19 cellular contexts compared by ENCODE assay signal in genomic region chr7:128122577-128123290, GRCh38.
A peak's percentile ranks its signal among the peaks of the same experiment; 100 is the strongest.
DNase-seq lines count a peak whose midpoint lies in the region; ATAC-seq and TF ChIP-seq lines count a peak whose summit lies in the region.
"Had no signal": no experiment of that assay in that cellular context is flagged by ENCODE, and none has a peak within 500 bp of the region (broad histone marks: within the 10 kb centered on the region; RNA-seq: fewer than 3 reads in every experiment).

No MANE protein-coding gene starts in this region.

- no peak overlapping the region for H3K27ac Mint-ChIP-seq in immature natural killer cell
- H3K27ac Mint-ChIP-seq: activated naive CD4-positive, alpha-beta T cell treated with anti-CD3 and anti-CD28 coated beads, Interleukin-2, amount 10 ng/mL, durations not matched to agents 7 days and 5 days; type B pancreatic cell had no signal

- H3K4me1 Mint-ChIP-seq in immature natural killer cell, result peaks cover 6 to 10% of the 10 kb centered on the region in 2 donors

- TF ChIP-seq POLR2A in vagina (IDR thresholded peaks at IDR 0.05), result no peak

- DNase-seq in activated effector memory CD4-positive, alpha-beta T cell treated with anti-CD3 and anti-CD28 coated beads, Interleukin-2, amount 50 U/mL, for 16 hours, result peak; percentile 43
- DNase-seq in activated effector memory CD4-positive, alpha-beta T cell treated with Interleukin-2 at 50 U/mL for 16 hours, result no peak
- DNase-seq in SK-N-MC (ENCODE audit: low read depth, low spot score) (peak; percentile 30), left lobe of liver (ENCODE audit: low spot score) (peak; percentile 50), vagina (ENCODE audit: extremely low spot score in 2 of 2) (peak; percentile 47 to 58), anterior cingulate cortex (lab: John Stamatoyannopoulos, UW) (no peak), immature natural killer cell (no peak)
- DNase-seq: activated CD4-positive, alpha-beta T cell treated with anti-CD3 and anti-CD28 coated beads for 4 hours; activated naive CD4-positive, alpha-beta T cell treated with anti-CD3 and anti-CD28 coated beads, Interleukin-2, amount 10 ng/mL, durations not matched to agents 7 days and 5 days; body of pancreas; CD4-positive, CD25-positive, alpha-beta regulatory T cell; naive thymus-derived CD8-positive, alpha-beta T cell; NCI-H187; NCI-H524; stimulated activated CD4-positive, alpha-beta T cell treated with anti-CD3 and anti-CD28 coated beads, Interleukin-15, amount 100 ng/mL, for 24 hours; stimulated activated naive CD4-positive, alpha-beta T cell treated with Interleukin-2 at 50 U/mL for 16 hours had no signal

- no peaks in the 10 kb centered on the region for H3K36me3 ChIP-seq in SK-N-MC (ENCODE audit: insufficient read depth, low read length)
- H3K36me3 ChIP-seq in vagina, result no peaks in the 10 kb centered on the region
- H3K36me3 ChIP-seq: HAP-1 had no signal

- H3K27me3 ChIP-seq in vagina, result no peaks in the 10 kb centered on the region
- H3K27me3 ChIP-seq: body of pancreas had no signal

- no peak for TF ChIP-seq CTCF in vagina (IDR thresholded peaks at IDR 0.05)

- H3K9me3 ChIP-seq in SK-N-MC (ENCODE audit: low read depth, low read length) (no peaks in the 10 kb centered on the region), vagina (no peaks in the 10 kb centered on the region)
- H3K9me3 ChIP-seq: body of pancreas, HAP-1 had no signal

- intact Hi-C loops in vagina (cut with DNase I), result no loop called here

- H3K9me3 Mint-ChIP-seq in immature natural killer cell, result no peaks in the 10 kb centered on the region
- H3K9me3 Mint-ChIP-seq: activated naive CD4-positive, alpha-beta T cell treated with anti-CD3 and anti-CD28 coated beads, Interleukin-2, amount 10 ng/mL, durations not matched to agents 7 days and 5 days; naive thymus-derived CD8-positive, alpha-beta T cell; type B pancreatic cell had no signal

- peak overlapping the region; percentile 71; the same call in 1 of the 2 replicates for H3K27ac ChIP-seq in SK-N-MC
- H3K27ac ChIP-seq in vagina, result no peak overlapping the region
- H3K27ac ChIP-seq: body of pancreas had no signal

- H3K4me1 ChIP-seq in vagina, result no peaks in the 10 kb centered on the region
- H3K4me1 ChIP-seq: body of pancreas had no signal

- H3K4me3 ChIP-seq in SK-N-MC, result peak overlapping the region; percentile 91
- H3K4me3 ChIP-seq in vagina, result no peak overlapping the region
- H3K4me3 ChIP-seq: body of pancreas, HAP-1 had no signal

- H3K27me3 Mint-ChIP-seq in immature natural killer cell (ENCODE audit: low read depth in 3 of 3), result peaks cover 1 to 9% (median 4%) of the 10 kb centered on the region in 3 donors
- H3K27me3 Mint-ChIP-seq: naive thymus-derived CD8-positive, alpha-beta T cell had no signal

- H3K36me3 Mint-ChIP-seq in immature natural killer cell, result no peaks in the 10 kb centered on the region
- H3K36me3 Mint-ChIP-seq: activated naive CD4-positive, alpha-beta T cell treated with anti-CD3 and anti-CD28 coated beads, Interleukin-2, amount 10 ng/mL, durations not matched to agents 7 days and 5 days; CD4-positive, CD25-positive, alpha-beta regulatory T cell; naive thymus-derived CD8-positive, alpha-beta T cell; type B pancreatic cell had no signal

- ATAC-seq in left lobe of liver (peak; percentile 86), HG03442 (IDR thresholded peaks at IDR 0.05; ENCODE audit: unreplicated experiment) (no peak)
- ATAC-seq: body of pancreas had no signal

- no peak overlapping the region for H3K9ac ChIP-seq in SK-N-MC (ENCODE audit: insufficient read length)

- no peak overlapping the region for H3K4me3 Mint-ChIP-seq in immature natural killer cell
- H3K4me3 Mint-ChIP-seq: activated naive CD4-positive, alpha-beta T cell treated with anti-CD3 and anti-CD28 coated beads, Interleukin-2, amount 10 ng/mL, durations not matched to agents 7 days and 5 days; CD4-positive, CD25-positive, alpha-beta regulatory T cell; naive thymus-derived CD8-positive, alpha-beta T cell; type B pancreatic cell had no signal

Comparison
In these comparisons a context has a peak if more than half of its experiments do, and no peak if none do; other contexts are left out.
1. DNase-seq: peak in activated effector memory CD4-positive, alpha-beta T cell treated with anti-CD3 and anti-CD28 coated beads, Interleukin-2, amount 50 U/mL, for 16 hours (single experiment), SK-N-MC (single experiment), left lobe of liver (single experiment) and vagina (2 of 2); none in activated effector memory CD4-positive, alpha-beta T cell treated with Interleukin-2 at 50 U/mL for 16 hours (single experiment), anterior cingulate cortex (0 of 58) and immature natural killer cell (0 of 3).